Comparison of ENCODE assay signal across 23 cellular contexts in genomic region chr16:27362570-27363245, GRCh38. TPM values are rescaled to one million over a fixed set of nuclear protein-coding genes. Genes with fewer than 3 reads are reported as not detected.
DNase-seq lines count a peak whose midpoint lies in the region; ATAC-seq lines count a peak whose summit lies in the region.
"Had no signal": no experiment of that assay in that cellular context is flagged by ENCODE, and none has a peak within 500 bp of the region (broad histone marks: within the 10 kb centered on the region; RNA-seq: fewer than 3 reads in every experiment).

No MANE protein-coding gene starts in this region.

- no peak overlapping the region for H3K27ac ChIP-seq in CD8-positive, alpha-beta memory T cell (ENCODE audit: low read depth, low read length)
- peak overlapping the region; percentile 17 for H3K27ac ChIP-seq in naive thymus-derived CD4-positive, alpha-beta T cell (ENCODE audit: low read depth, low read length)
- H3K27ac ChIP-seq: 22Rv1, heart right ventricle, SJSA1, thoracic aorta had no signal

- CTCF ChIA-PET in CD8-positive, alpha-beta memory T cell (lab: Charles Lee) = no interaction called here
- CTCF ChIA-PET in naive thymus-derived CD4-positive, alpha-beta T cell (lab: Charles Lee) = no interaction called here

- POLR2A ChIA-PET in CD8-positive, alpha-beta memory T cell (lab: Charles Lee) = no interaction called here
- POLR2A ChIA-PET in naive thymus-derived CD4-positive, alpha-beta T cell (lab: Charles Lee) = interaction anchor here (0.7 to 1.0 kb wide), 2 partner anchors 10 to 21 kb away, joined by 3 to 6 read pairs; no protein-coding TSS in a partner anchor

- H3K27me3 ChIP-seq in CD8-positive, alpha-beta memory T cell (ENCODE audit: insufficient read depth, low read length, poor library complexity, severe bottlenecking) = no peaks in the 10 kb centered on the region
- H3K27me3 ChIP-seq in naive thymus-derived CD4-positive, alpha-beta T cell (ENCODE audit: control insufficient read depth in 2 of 2, insufficient read depth in 2 of 2, low read length in 2 of 2) = no peaks in the 10 kb centered on the region
- H3K27me3 ChIP-seq: BE2C, heart right ventricle, SJSA1 had no signal

- no peak for DNase-seq in T-helper 2 cell treated with Interferon-gamma antibody and Interleukin-4, amounts not matched to agents 5 μg/mL and 100 μg/mL, for 36 hours (ENCODE audit: low spot score)
- no peak for DNase-seq in T-helper 2 cell
- DNase-seq in CD8-positive, alpha-beta memory T cell = no peak
- DNase-seq in activated naive CD8-positive, alpha-beta T cell treated with anti-CD3 and anti-CD28 coated beads for 36 hours = no peak
- no peak for DNase-seq in naive thymus-derived CD4-positive, alpha-beta T cell
- DNase-seq in CD1c-positive myeloid dendritic cell (ENCODE audit: extremely low spot score) = no peak
- DNase-seq in stimulated activated naive CD4-positive, alpha-beta T cell (lab: John Stamatoyannopoulos, UW) = no peak
- DNase-seq in NCI-H2227 treated with DMSO at 0.1 percent for 48 hours (lab: John Stamatoyannopoulos, UW) = no peak
- DNase-seq: activated CD4-positive, alpha-beta T cell treated with anti-CD3 and anti-CD28 coated beads for 1 hour; activated T-cell treated with anti-CD3 and anti-CD28 coated beads for 4 hours; amniotic stem cell; BE2C; DMS53; effector CD8-positive, alpha-beta T cell; heart right ventricle; immature natural killer cell; NCI-H1105; NCI-H524 treated with DMSO at 0.1 percent for 48 hours; OCI-M1; stimulated activated CD4-positive, alpha-beta T cell treated with anti-CD3 and anti-CD28 coated beads, Interleukin-4, amount 100 ng/mL, for 1 hour had no signal

- no peak overlapping the region for H3K4me3 ChIP-seq in CD8-positive, alpha-beta memory T cell (ENCODE audit: low read length)
- H3K4me3 ChIP-seq in naive thymus-derived CD4-positive, alpha-beta T cell (ENCODE audit: low read length) = no peak overlapping the region
- H3K4me3 ChIP-seq: heart right ventricle, SJSA1, thoracic aorta had no signal

- no peak overlapping the region for H3K4me3 Mint-ChIP-seq in T-helper 2 cell treated with Interferon-gamma antibody and Interleukin-4, amounts not matched to agents 5 μg/mL and 100 μg/mL, for 36 hours
- H3K4me3 Mint-ChIP-seq in CD8-positive, alpha-beta memory T cell = peak overlapping the region in 1 of 7 donors; percentile 36
- H3K4me3 Mint-ChIP-seq in activated naive CD8-positive, alpha-beta T cell treated with anti-CD3 and anti-CD28 coated beads for 36 hours = no peak overlapping the region
- H3K4me3 Mint-ChIP-seq in naive thymus-derived CD4-positive, alpha-beta T cell = peak overlapping the region in 1 of 10 donors; percentile 12
- H3K4me3 Mint-ChIP-seq: immature natural killer cell had no signal

- H3K4me1 Mint-ChIP-seq in T-helper 2 cell treated with Interferon-gamma antibody and Interleukin-4, amounts not matched to agents 5 μg/mL and 100 μg/mL, for 36 hours (ENCODE audit: low read depth) = peaks cover 46% of the 10 kb centered on the region
- H3K4me1 Mint-ChIP-seq in CD8-positive, alpha-beta memory T cell = peaks cover 14 to 47% (median 27%) of the 10 kb centered on the region in 3 donors
- peaks cover 51% of the 10 kb centered on the region for H3K4me1 Mint-ChIP-seq in activated naive CD8-positive, alpha-beta T cell treated with anti-CD3 and anti-CD28 coated beads for 36 hours
- peaks cover 7 to 61% (median 54%) of the 10 kb centered on the region in 7 donors for H3K4me1 Mint-ChIP-seq in naive thymus-derived CD4-positive, alpha-beta T cell

- peaks cover 80% of the 10 kb centered on the region for H3K36me3 Mint-ChIP-seq in T-helper 2 cell treated with Interferon-gamma antibody and Interleukin-4, amounts not matched to agents 5 μg/mL and 100 μg/mL, for 36 hours (ENCODE audit: low read depth)
- H3K36me3 Mint-ChIP-seq in CD8-positive, alpha-beta memory T cell = peaks cover 14 to 69% (median 26%) of the 10 kb centered on the region in 3 donors
- peaks cover 82% of the 10 kb centered on the region for H3K36me3 Mint-ChIP-seq in activated naive CD8-positive, alpha-beta T cell treated with anti-CD3 and anti-CD28 coated beads for 36 hours
- H3K36me3 Mint-ChIP-seq in naive thymus-derived CD4-positive, alpha-beta T cell = peaks cover 18 to 59% (median 33%) of the 10 kb centered on the region in 5 donors

- H3K9me3 Mint-ChIP-seq in T-helper 2 cell treated with Interferon-gamma antibody and Interleukin-4, amounts not matched to agents 5 μg/mL and 100 μg/mL, for 36 hours = no peaks in the 10 kb centered on the region
- H3K9me3 Mint-ChIP-seq in CD8-positive, alpha-beta memory T cell = no peaks in the 10 kb centered on the region
- H3K9me3 Mint-ChIP-seq in activated naive CD8-positive, alpha-beta T cell treated with anti-CD3 and anti-CD28 coated beads for 36 hours = peaks cover 1% of the 10 kb centered on the region
- no peaks in the 10 kb centered on the region for H3K9me3 Mint-ChIP-seq in naive thymus-derived CD4-positive, alpha-beta T cell
- H3K9me3 Mint-ChIP-seq: immature natural killer cell had no signal

- H3K36me3 ChIP-seq in CD8-positive, alpha-beta memory T cell (ENCODE audit: insufficient read depth, low read length) = peaks cover 41% of the 10 kb centered on the region
- peaks cover 7 to 65% (median 27%) of the 10 kb centered on the region in 3 experiments for H3K36me3 ChIP-seq in naive thymus-derived CD4-positive, alpha-beta T cell (ENCODE audit: control insufficient read depth in 2 of 3, insufficient read depth in 3 of 3, low read length in 3 of 3)
- H3K36me3 ChIP-seq: BE2C had no signal

- H3K27me3 Mint-ChIP-seq in T-helper 2 cell treated with Interferon-gamma antibody and Interleukin-4, amounts not matched to agents 5 μg/mL and 100 μg/mL, for 36 hours (ENCODE audit: low read depth) = no peaks in the 10 kb centered on the region
- H3K27me3 Mint-ChIP-seq in CD8-positive, alpha-beta memory T cell = no peaks in the 10 kb centered on the region
- no peaks in the 10 kb centered on the region for H3K27me3 Mint-ChIP-seq in activated naive CD8-positive, alpha-beta T cell treated with anti-CD3 and anti-CD28 coated beads for 36 hours
- H3K27me3 Mint-ChIP-seq in naive thymus-derived CD4-positive, alpha-beta T cell = no peaks in the 10 kb centered on the region

- intact Hi-C loops in naive thymus-derived CD4-positive, alpha-beta T cell (cut with micrococcal nuclease) = no loop called here

- H3K9me3 ChIP-seq in CD8-positive, alpha-beta memory T cell (ENCODE audit: low read length) = no peaks in the 10 kb centered on the region
- H3K9me3 ChIP-seq in naive thymus-derived CD4-positive, alpha-beta T cell (ENCODE audit: control insufficient read depth in 2 of 3, low read length in 3 of 3) = no peaks in the 10 kb centered on the region
- H3K9me3 ChIP-seq: BE2C, SJSA1, thoracic aorta had no signal

- H3K4me1 ChIP-seq in CD8-positive, alpha-beta memory T cell (ENCODE audit: insufficient read depth, low read length) = peaks cover 30% of the 10 kb centered on the region
- H3K4me1 ChIP-seq in naive thymus-derived CD4-positive, alpha-beta T cell (ENCODE audit: control insufficient read depth in 2 of 2, insufficient read depth in 2 of 2, low read length in 2 of 2) = peaks cover 9 to 25% of the 10 kb centered on the region in 2 donors
- H3K4me1 ChIP-seq: BE2C had no signal

- ATAC-seq in naive thymus-derived CD4-positive, alpha-beta T cell = no peak
- ATAC-seq: heart right ventricle had no signal

- H3K27ac Mint-ChIP-seq in T-helper 2 cell treated with Interferon-gamma antibody and Interleukin-4, amounts not matched to agents 5 μg/mL and 100 μg/mL, for 36 hours = peak overlapping the region; percentile 56
- peak overlapping the region in 5 of 8 donors; percentile 1 to 64 (median 44) for H3K27ac Mint-ChIP-seq in CD8-positive, alpha-beta memory T cell
- H3K27ac Mint-ChIP-seq in activated naive CD8-positive, alpha-beta T cell treated with anti-CD3 and anti-CD28 coated beads for 36 hours = peak overlapping the region; percentile 99
- peak overlapping the region; percentile 20 to 100 (median 83) for H3K27ac Mint-ChIP-seq in naive thymus-derived CD4-positive, alpha-beta T cell

RNA-seq across cellular contexts. Expression of gene IL21R, which starts 39.3 kb away (rescaled TPM):
- 10 to 100 TPM; 80.5 to 84.5 TPM for total RNA-seq in CD8-positive, alpha-beta memory T cell
- 53.7 TPM for polyA plus RNA-seq in CD8-positive, alpha-beta memory T cell
- total RNA-seq in activated naive CD8-positive, alpha-beta T cell treated with anti-CD3 and anti-CD28 coated beads for 36 hours = 10 to 100 TPM; 99.3 to 99.5 TPM
- 10 to 100 TPM; 24.6 to 40.9 (median 31.4) TPM for total RNA-seq in naive thymus-derived CD4-positive, alpha-beta T cell
- 10 to 100 TPM; 37.1 to 52.1 TPM for polyA plus RNA-seq in naive thymus-derived CD4-positive, alpha-beta T cell

RNA-seq across cellular contexts. Expression of gene IL4R, which starts 48.9 kb away (rescaled TPM):
- total RNA-seq in CD8-positive, alpha-beta memory T cell = 100 to 1,000 TPM; 140 to 142 TPM
- 41.6 TPM for polyA plus RNA-seq in CD8-positive, alpha-beta memory T cell
- total RNA-seq in activated naive CD8-positive, alpha-beta T cell treated with anti-CD3 and anti-CD28 coated beads for 36 hours = 100 to 1,000 TPM; 183 to 190 TPM
- 100 to 1,000 TPM; 158 to 498 (median 198) TPM for total RNA-seq in naive thymus-derived CD4-positive, alpha-beta T cell
- polyA plus RNA-seq in naive thymus-derived CD4-positive, alpha-beta T cell = 100 to 1,000 TPM in 1 of 2 donors, 10 to 100 TPM in 1; 99.8 to 128 TPM

Comparison
In these comparisons a context has a peak if more than half of its experiments do, and no peak if none do; other contexts are left out.
1. H3K27ac Mint-ChIP-seq: peak in every context shown above with its lines; median percentile 99 in activated naive CD8-positive, alpha-beta T cell treated with anti-CD3 and anti-CD28 coated beads for 36 hours; 83 in naive thymus-derived CD4-positive, alpha-beta T cell; 56 in T-helper 2 cell treated with Interferon-gamma antibody and Interleukin-4, amounts not matched to agents 5 μg/mL and 100 μg/mL, for 36 hours; 44 in CD8-positive, alpha-beta memory T cell.